In the genomic region with DNA sequence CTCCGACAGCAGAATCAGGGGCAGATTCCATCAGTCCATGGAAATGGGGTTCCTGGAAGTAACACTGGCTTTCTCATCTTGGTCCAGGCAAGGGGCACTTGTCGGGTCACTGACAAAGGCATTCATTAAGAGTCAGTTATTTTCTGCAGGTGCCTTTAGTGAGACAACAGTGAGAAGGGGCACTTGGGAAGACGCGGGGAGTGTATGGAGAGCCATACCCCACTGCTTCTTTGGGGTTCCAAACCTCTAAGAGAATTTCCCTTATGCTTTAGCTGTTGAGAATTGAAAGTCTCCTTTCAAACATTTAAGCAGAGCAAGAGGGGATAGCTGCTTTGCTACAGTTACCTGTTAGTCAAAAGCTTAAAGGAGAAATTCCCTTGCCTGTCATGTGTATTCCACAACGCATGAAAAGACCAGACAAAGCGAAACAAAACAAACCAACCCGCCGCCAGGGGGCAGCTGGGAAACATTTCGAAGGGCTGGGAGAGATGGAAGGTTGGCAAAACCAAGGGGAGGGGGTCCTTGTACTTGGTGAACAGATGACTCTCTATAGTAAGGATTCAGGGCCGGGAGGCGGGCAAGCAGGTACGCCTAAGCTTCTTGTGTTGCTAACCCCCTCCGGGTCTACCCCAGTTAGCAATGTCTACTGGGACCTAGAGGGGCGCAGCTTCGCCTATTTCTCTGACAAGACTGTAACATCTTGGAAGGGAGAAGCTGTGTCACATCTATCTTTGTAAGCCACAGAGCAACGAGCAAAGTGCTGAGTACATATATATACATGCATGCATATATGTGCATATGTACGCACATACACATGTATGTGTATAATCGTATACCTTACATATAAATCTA, we compare ENCODE assay signal across 9 cellular contexts.
A peak's percentile ranks its signal among the peaks of the same experiment; 100 is the strongest.
DNase-seq lines count a peak whose midpoint lies in the region; ATAC-seq lines count a peak whose summit lies in the region.
"Had no signal": no experiment of that assay in that cellular context is flagged by ENCODE, and none has a peak within 500 bp of the region (broad histone marks: within the 10 kb centered on the region; RNA-seq: fewer than 3 reads in every experiment).

No MANE protein-coding gene starts in this region.

- no peaks in the 10 kb centered on the region for H3K4me1 Mint-ChIP-seq in activated CD4-positive, alpha-beta memory T cell treated with anti-CD3 and anti-CD28 coated beads for 36 hours (ENCODE audit: low read depth)
- H3K4me1 Mint-ChIP-seq in activated T-helper 2 cell treated with anti-CD3 and anti-CD28 coated beads, Interferon-gamma antibody, Interleukin-2, Interleukin-4, amounts not matched to agents 10 μg/mL and 5 μg/mL and 100 μg/mL, durations not matched to agents 14 hours and 24 hours and 36 hours (ENCODE audit: low read depth), result no peaks in the 10 kb centered on the region

- CTCF ChIA-PET in activated CD4-positive, alpha-beta memory T cell treated with anti-CD3 and anti-CD28 coated beads for 36 hours (lab: Charles Lee), result no interaction called here

- peak; percentile 54 for DNase-seq in Daoy (ENCODE audit: low read depth)
- peak; percentile 33 for DNase-seq in activated CD4-positive, alpha-beta memory T cell treated with anti-CD3 and anti-CD28 coated beads for 36 hours
- DNase-seq in islet precursor cell, result peak; percentile 87
- DNase-seq in superior temporal gyrus (ENCODE audit: extremely low spot score), result peak; percentile 68
- DNase-seq in effector CD4-positive, alpha-beta T cell, result no peak
- no peak for DNase-seq in activated T-helper 2 cell treated with anti-CD3 and anti-CD28 coated beads, Interferon-gamma antibody, Interleukin-2, Interleukin-4, amounts not matched to agents 10 μg/mL and 5 μg/mL and 100 μg/mL, durations not matched to agents 14 hours and 24 hours and 36 hours (ENCODE audit: low spot score)
- DNase-seq: IMR-90 had no signal

- ATAC-seq in HG03342 (IDR thresholded peaks at IDR 0.05; ENCODE audit: unreplicated experiment) (peak; percentile 49), HG02588 (IDR thresholded peaks at IDR 0.05; ENCODE audit: unreplicated experiment) (no peak)

- no peaks in the 10 kb centered on the region for H3K9me3 Mint-ChIP-seq in activated CD4-positive, alpha-beta memory T cell treated with anti-CD3 and anti-CD28 coated beads for 36 hours
- H3K9me3 Mint-ChIP-seq in activated T-helper 2 cell treated with anti-CD3 and anti-CD28 coated beads, Interferon-gamma antibody, Interleukin-2, Interleukin-4, amounts not matched to agents 10 μg/mL and 5 μg/mL and 100 μg/mL, durations not matched to agents 14 hours and 24 hours and 36 hours, result no peaks in the 10 kb centered on the region

- no peak overlapping the region for H3K27ac Mint-ChIP-seq in activated CD4-positive, alpha-beta memory T cell treated with anti-CD3 and anti-CD28 coated beads for 36 hours
- H3K27ac Mint-ChIP-seq in activated T-helper 2 cell treated with anti-CD3 and anti-CD28 coated beads, Interferon-gamma antibody, Interleukin-2, Interleukin-4, amounts not matched to agents 10 μg/mL and 5 μg/mL and 100 μg/mL, durations not matched to agents 14 hours and 24 hours and 36 hours, result no peak overlapping the region

- no peak overlapping the region for H3K4me3 Mint-ChIP-seq in activated CD4-positive, alpha-beta memory T cell treated with anti-CD3 and anti-CD28 coated beads for 36 hours
- no peak overlapping the region for H3K4me3 Mint-ChIP-seq in activated T-helper 2 cell treated with anti-CD3 and anti-CD28 coated beads, Interferon-gamma antibody, Interleukin-2, Interleukin-4, amounts not matched to agents 10 μg/mL and 5 μg/mL and 100 μg/mL, durations not matched to agents 14 hours and 24 hours and 36 hours (ENCODE audit: low read depth)

- intact Hi-C loops in activated CD4-positive, alpha-beta memory T cell treated with anti-CD3 and anti-CD28 coated beads for 36 hours (cut with micrococcal nuclease), result no loop called here
- intact Hi-C loops in activated T-helper 2 cell treated with anti-CD3 and anti-CD28 coated beads, Interferon-gamma antibody, Interleukin-2, Interleukin-4, amounts not matched to agents 10 μg/mL and 5 μg/mL and 100 μg/mL, durations not matched to agents 14 hours and 24 hours and 36 hours (cut with micrococcal nuclease), result loop anchor here (2.0 kb wide), 1 partner anchor 450 kb away; no protein-coding TSS in a partner anchor

- H3K36me3 Mint-ChIP-seq in activated CD4-positive, alpha-beta memory T cell treated with anti-CD3 and anti-CD28 coated beads for 36 hours, result no peaks in the 10 kb centered on the region
- no peaks in the 10 kb centered on the region for H3K36me3 Mint-ChIP-seq in activated T-helper 2 cell treated with anti-CD3 and anti-CD28 coated beads, Interferon-gamma antibody, Interleukin-2, Interleukin-4, amounts not matched to agents 10 μg/mL and 5 μg/mL and 100 μg/mL, durations not matched to agents 14 hours and 24 hours and 36 hours (ENCODE audit: low read depth)

- POLR2A ChIA-PET in activated CD4-positive, alpha-beta memory T cell treated with anti-CD3 and anti-CD28 coated beads for 36 hours (lab: Charles Lee), result no interaction called here

- H3K27me3 Mint-ChIP-seq in activated CD4-positive, alpha-beta memory T cell treated with anti-CD3 and anti-CD28 coated beads for 36 hours, result no peaks in the 10 kb centered on the region
- no peaks in the 10 kb centered on the region for H3K27me3 Mint-ChIP-seq in activated T-helper 2 cell treated with anti-CD3 and anti-CD28 coated beads, Interferon-gamma antibody, Interleukin-2, Interleukin-4, amounts not matched to agents 10 μg/mL and 5 μg/mL and 100 μg/mL, durations not matched to agents 14 hours and 24 hours and 36 hours (ENCODE audit: low read depth)

Comparison
In these comparisons a context has a peak if more than half of its experiments do, and no peak if none do; other contexts are left out.
1. DNase-seq: peak in Daoy (single experiment), activated CD4-positive, alpha-beta memory T cell treated with anti-CD3 and anti-CD28 coated beads for 36 hours (single experiment), islet precursor cell (single experiment) and superior temporal gyrus (single experiment); none in effector CD4-positive, alpha-beta T cell (single experiment) and activated T-helper 2 cell treated with anti-CD3 and anti-CD28 coated beads, Interferon-gamma antibody, Interleukin-2, Interleukin-4, amounts not matched to agents 10 μg/mL and 5 μg/mL and 100 μg/mL, durations not matched to agents 14 hours and 24 hours and 36 hours (single experiment).